In the genomic region with DNA sequence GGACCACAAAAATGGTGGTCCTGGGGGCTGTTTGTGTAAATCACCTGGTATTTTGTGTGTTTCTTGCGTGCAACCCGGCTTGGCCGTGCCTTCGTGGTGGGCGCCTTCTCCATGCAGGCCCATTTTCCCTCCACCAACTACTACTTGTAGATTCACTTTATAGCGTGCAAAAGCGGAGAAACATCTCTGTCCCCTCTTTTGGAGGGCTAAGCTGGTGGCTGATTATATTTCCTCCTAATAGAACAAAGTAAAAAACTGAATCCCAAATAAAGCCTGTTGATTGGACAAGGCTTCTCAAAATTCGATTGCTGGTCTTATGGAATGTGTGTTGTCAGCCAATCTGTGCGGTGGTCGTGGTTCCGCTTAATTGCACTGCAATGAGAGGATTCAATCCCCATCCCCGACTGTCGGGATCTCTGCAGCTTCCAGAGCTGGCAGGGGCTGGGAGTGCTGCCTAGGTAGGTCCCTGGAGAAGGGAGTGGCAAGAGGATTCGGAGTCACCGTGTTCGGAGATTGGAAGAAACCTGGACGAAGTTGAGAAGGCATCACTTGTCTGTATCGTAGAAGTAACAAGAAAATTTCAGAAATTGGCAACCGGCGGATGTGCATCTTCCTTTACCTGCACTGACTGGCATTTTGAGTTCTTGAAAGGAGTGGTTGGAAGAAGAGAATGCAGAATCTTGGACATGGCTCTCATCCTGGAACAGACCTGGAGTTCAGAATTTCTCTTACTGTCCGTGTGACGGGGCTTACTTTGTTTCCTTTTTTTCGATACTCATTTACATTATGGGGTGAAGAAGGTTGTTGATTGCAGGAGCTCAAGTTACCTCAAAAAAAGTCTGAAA, we compare ENCODE assay signal across 8 cellular contexts. TPM values are rescaled to one million over a fixed set of nuclear protein-coding genes. Genes with fewer than 3 reads are reported as not detected.
DNase-seq lines count a peak whose midpoint lies in the region; ATAC-seq and TF ChIP-seq lines count a peak whose summit lies in the region.

No MANE protein-coding gene starts in this region.

- peak overlapping the region; percentile 40 for H3K4me3 ChIP-seq in naive thymus-derived CD4-positive, alpha-beta T cell (ENCODE audit: low read length)

- ATAC-seq in GM21723 (IDR thresholded peaks at IDR 0.05; ENCODE audit: unreplicated experiment) (peak; percentile 6), HG02642 (IDR thresholded peaks at IDR 0.05; ENCODE audit: poor library complexity, unreplicated experiment) (no peak), HG02571 (IDR thresholded peaks at IDR 0.05; ENCODE audit: unreplicated experiment) (no peak)
- no peak for ATAC-seq in naive thymus-derived CD4-positive, alpha-beta T cell

- peak overlapping the region; percentile 81 to 95 (median 91) for H3K27ac Mint-ChIP-seq in naive thymus-derived CD4-positive, alpha-beta T cell

- H3K27ac ChIP-seq in naive thymus-derived CD4-positive, alpha-beta T cell (ENCODE audit: low read depth, low read length): peak overlapping the region; percentile 98

- intact Hi-C loops in naive thymus-derived CD4-positive, alpha-beta T cell (cut with micrococcal nuclease): loop anchor here in 1 of 2 donors (5.0 kb wide), 1 partner anchor 294 kb away; no protein-coding TSS in a partner anchor

- DNase-seq in AG20443 (ENCODE audit: low spot score) (peak; percentile 20), SW480 (ENCODE audit: low spot score) (peak; percentile 5), erythroblast (lab: John Stamatoyannopoulos, UW) (peak; percentile 62 to 72), SKM-1 (lab: John Stamatoyannopoulos, UW; ENCODE audit: unreplicated experiment) (no peak)
- no peak for DNase-seq in naive thymus-derived CD4-positive, alpha-beta T cell

- no peaks in the 10 kb centered on the region for H3K9me3 Mint-ChIP-seq in naive thymus-derived CD4-positive, alpha-beta T cell

- peaks cover 0 to 8% (median 0%) of the 10 kb centered on the region in 5 donors for H3K36me3 Mint-ChIP-seq in naive thymus-derived CD4-positive, alpha-beta T cell

- peak overlapping the region; percentile 88 to 94 (median 92) for H3K4me3 Mint-ChIP-seq in naive thymus-derived CD4-positive, alpha-beta T cell

- peaks cover 0 to 10% (median 6%) of the 10 kb centered on the region in 3 experiments for H3K36me3 ChIP-seq in naive thymus-derived CD4-positive, alpha-beta T cell (ENCODE audit: control insufficient read depth in 2 of 3, insufficient read depth in 3 of 3, low read length in 3 of 3)

- no peaks in the 10 kb centered on the region for H3K27me3 ChIP-seq in naive thymus-derived CD4-positive, alpha-beta T cell (ENCODE audit: control insufficient read depth in 2 of 2, insufficient read depth in 2 of 2, low read length in 2 of 2)

- POLR2A ChIA-PET in naive thymus-derived CD4-positive, alpha-beta T cell (lab: Charles Lee): interaction anchor here (0.6 to 2.2 kb wide), 9 partner anchors 9 to 583 kb away, joined by 3 to 28 read pairs (median 4); a partner anchor contains a TSS

- H3K4me1 ChIP-seq in naive thymus-derived CD4-positive, alpha-beta T cell (ENCODE audit: control insufficient read depth in 2 of 2, insufficient read depth in 2 of 2, low read length in 2 of 2): peaks cover 8 to 9% of the 10 kb centered on the region in 2 donors

- peaks cover 0 to 5% (median 0%) of the 10 kb centered on the region in 5 donors for H3K27me3 Mint-ChIP-seq in naive thymus-derived CD4-positive, alpha-beta T cell

- CTCF ChIA-PET in naive thymus-derived CD4-positive, alpha-beta T cell (lab: Charles Lee): interaction anchor here (1.2 to 1.6 kb wide), 2 partner anchors 8 to 41 kb away, joined by 4 to 5 read pairs; a partner anchor contains a TSS

- H3K4me1 Mint-ChIP-seq in naive thymus-derived CD4-positive, alpha-beta T cell: peaks cover 15 to 42% (median 32%) of the 10 kb centered on the region in 7 donors

- TF ChIP-seq POLR2A in erythroblast (IDR thresholded peaks at IDR 0.05; ENCODE audit: low read length): no peak

- no peaks in the 10 kb centered on the region for H3K9me3 ChIP-seq in naive thymus-derived CD4-positive, alpha-beta T cell (ENCODE audit: control insufficient read depth in 2 of 3, low read length in 3 of 3)

RNA-seq across cellular contexts. Expression of a gene that starts 1.1 kb away (rescaled TPM):
- 10 to 100 TPM; 23.3 to 39.1 (median 32.2) TPM for total RNA-seq in naive thymus-derived CD4-positive, alpha-beta T cell
- polyA plus RNA-seq in naive thymus-derived CD4-positive, alpha-beta T cell: 10 to 100 TPM; 12.2 to 12.8 TPM

RNA-seq across cellular contexts. Expression of a gene that starts 41.3 kb away (rescaled TPM):
- 100 to 1,000 TPM in 2 of 5 experiments, 10 to 100 TPM in 3; 36.5 to 225 (median 62.1) TPM for total RNA-seq in naive thymus-derived CD4-positive, alpha-beta T cell
- 10 to 100 TPM; 32.3 to 45.6 TPM for polyA plus RNA-seq in naive thymus-derived CD4-positive, alpha-beta T cell

Comparison
In these comparisons a context has a peak if more than half of its experiments do, and no peak if none do; other contexts are left out.
1. DNase-seq: peak in AG20443 (single experiment), SW480 (single experiment) and erythroblast (2 of 2); none in naive thymus-derived CD4-positive, alpha-beta T cell (0 of 9) and SKM-1 (single experiment).